Comparison of ENCODE assay signal across 8 cellular contexts in genomic region chr12:752673-753400, GRCh38. TPM values are rescaled to one million over a fixed set of nuclear protein-coding genes. Genes with fewer than 3 reads are reported as not detected.
A peak's percentile ranks its signal among the peaks of the same experiment; 100 is the strongest.
DNase-seq lines count a peak whose midpoint lies in the region; ATAC-seq and TF ChIP-seq lines count a peak whose summit lies in the region.

No MANE protein-coding gene starts in this region.

- DNase-seq in AG08396 (ENCODE audit: low spot score), result peak; percentile 75
- peak; percentile 44 for DNase-seq in RKO (ENCODE audit: low spot score)
- DNase-seq in ascending aorta (ENCODE audit: low spot score in 2 of 2), result peak in 1 of 2 donors; percentile 80
- DNase-seq in hepatocyte (ENCODE audit: low spot score), result peak; percentile 87
- DNase-seq in gastrocnemius medialis, result peak; percentile 42 to 53
- DNase-seq in H4 (ENCODE audit: low spot score), result no peak

- H3K4me2 ChIP-seq in hepatocyte, result peak overlapping the region; percentile 90

- H3K9me2 ChIP-seq in hepatocyte (replicated peaks; ENCODE audit: insufficient read depth), result no peaks in the 10 kb centered on the region

- H3K27ac ChIP-seq in ascending aorta, result peak overlapping the region; percentile 98 to 99
- peak overlapping the region; percentile 97 for H3K27ac ChIP-seq in hepatocyte
- peak overlapping the region; percentile 97 to 99 (median 99) for H3K27ac ChIP-seq in gastrocnemius medialis

- H3K79me2 ChIP-seq in hepatocyte, result peaks cover 49% of the 10 kb centered on the region

- H3K9me3 ChIP-seq in ascending aorta, result no peaks in the 10 kb centered on the region
- no peaks in the 10 kb centered on the region for H3K9me3 ChIP-seq in hepatocyte (ENCODE audit: low read depth)
- H3K9me3 ChIP-seq in gastrocnemius medialis, result no peaks in the 10 kb centered on the region

- WGBS in hepatocyte (ENCODE audit: low lambda C conversion rate, missing lambda C conversion rate), result 0% methylated on average over 23 of the region's 86 CpGs

- H3K27me3 ChIP-seq in ascending aorta (no peaks in the 10 kb centered on the region), hepatocyte (no peaks in the 10 kb centered on the region), gastrocnemius medialis (no peaks in the 10 kb centered on the region)

- no peaks in the 10 kb centered on the region for H3K36me3 ChIP-seq in ascending aorta
- no peaks in the 10 kb centered on the region for H3K36me3 ChIP-seq in hepatocyte (replicated peaks; ENCODE audit: insufficient read depth, low read depth)
- no peaks in the 10 kb centered on the region for H3K36me3 ChIP-seq in gastrocnemius medialis

- H3K4me1 ChIP-seq in ascending aorta (peaks cover 0 to 15% of the 10 kb centered on the region in 2 donors), hepatocyte (ENCODE audit: insufficient read depth) (peaks cover 12% of the 10 kb centered on the region), gastrocnemius medialis (peaks cover 31 to 37% of the 10 kb centered on the region in 2 donors)

- peak; percentile 36 for ATAC-seq in GM18505 (IDR thresholded peaks at IDR 0.05; ENCODE audit: unreplicated experiment)
- peak; percentile 16 for ATAC-seq in HG02981 (IDR thresholded peaks at IDR 0.05; ENCODE audit: unreplicated experiment)
- peak; percentile 38 to 51 for ATAC-seq in gastrocnemius medialis

- intact Hi-C loops in ascending aorta (cut with DNase I), result loop anchor here (1.0 to 10.0 kb wide), 6 partner anchors 120 to 842 kb away; partner anchors contain the start of genes ERC1, FBXL14 and RAD52
- intact Hi-C loops in gastrocnemius medialis (cut with DNase I; ENCODE audit: low total_unique reads), result loop anchor here (1.0 to 5.0 kb wide), 3 partner anchors 196 to 351 kb away; partner anchors contain the start of genes CCDC77, ERC1 and RAD52

- H3K4me3 ChIP-seq in ascending aorta (peak overlapping the region; percentile 83 to 90), hepatocyte (peak overlapping the region; percentile 23), gastrocnemius medialis (peak overlapping the region; percentile 77 to 92 (median 84))

- TF ChIP-seq POLR2A in GM18505 (IDR thresholded peaks at IDR 0.05; ENCODE audit: borderline replicate concordance, extremely low read depth, insufficient read depth, insufficient read length), result no peak
- TF ChIP-seq POLR2A in gastrocnemius medialis (IDR thresholded peaks at IDR 0.05), result peak; percentile 23 to 69

- peak overlapping the region; percentile 69 for H2AFZ ChIP-seq in hepatocyte

- H4K20me1 ChIP-seq in hepatocyte (ENCODE audit: insufficient read depth, poor library complexity, severe bottlenecking), result peaks cover 43% of the 10 kb centered on the region

- in situ Hi-C loops in gastrocnemius medialis (cut with MboI; ENCODE audit: low sequenced_read_pairs in 4 of 4), result loop anchor here in 2 of 4 donors (5.0 to 10.0 kb wide), 3 partner anchors 62 to 176 kb away; no protein-coding TSS in a partner anchor

- TF ChIP-seq CTCF in ascending aorta (IDR thresholded peaks at IDR 0.05), result peak in 1 of 3 experiments; percentile 9
- TF ChIP-seq CTCF in hepatocyte (IDR thresholded peaks at IDR 0.05; ENCODE audit: poor library complexity), result peak; percentile 23
- peak in 2 of 5 experiments; percentile 29 to 41 for TF ChIP-seq CTCF in gastrocnemius medialis (IDR thresholded peaks at IDR 0.05 in 4 of 5, conservative IDR thresholded peaks at IDR 0.05 in 1 of 5)

RNA-seq across cellular contexts. Expression of gene WNK1, which starts 0.5 kb away (rescaled TPM):
- total RNA-seq in ascending aorta, result 178 TPM
- total RNA-seq in hepatocyte, result 62.6 and 63.7 TPM in 2 replicates
- polyA plus RNA-seq in hepatocyte, result 51.2 and 58.5 TPM in 2 replicates
- 100 to 1,000 TPM; 168 to 223 (median 204) TPM for total RNA-seq in gastrocnemius medialis
- total RNA-seq in H4 (2014; rRNA removed; shearing (Covaris generic)), result 28.4 and 38.6 TPM in 2 replicates

Comparison
In these comparisons a context has a peak if more than half of its experiments do, and no peak if none do; other contexts are left out.
1. H3K4me3 ChIP-seq: peak in every context shown above with its lines; median percentile 86 in ascending aorta; 84 in gastrocnemius medialis; 23 in hepatocyte.